In genomic region chr1:39205102-39205780, GRCh38 we compare ENCODE assay signal across 1 cellular context.
A peak's percentile ranks its signal among the peaks of the same experiment; 100 is the strongest.
TF ChIP-seq lines count a peak whose summit lies in the region.

No MANE protein-coding gene starts in this region.

TF ChIP-seq in K562, 482 proteins besides CTCF, POLR2A, EP300 and RAD21 (continued from another document and continues in another):
- TF ChIP-seq KDM4B (IDR thresholded peaks at IDR 0.05; ENCODE audit: borderline replicate concordance in 2 of 2, low read depth in 1 of 2) (peak in 1 of 2 experiments; percentile 69; a peak in 1 of 4 replicates), CREM (IDR thresholded peaks at IDR 0.05; ENCODE audit: low read depth) (no peak), CEBPZ (IDR thresholded peaks at IDR 0.05; ENCODE audit: borderline replicate concordance, low read depth, low read length) (no peak), ELF1 (tag; IDR thresholded peaks at IDR 0.05) (no peak), ATF6 (CRISPR knock-in tag; IDR thresholded peaks at IDR 0.05) (no peak), VEZF1 (CRISPR knock-in tag; IDR thresholded peaks at IDR 0.05) (0 out of 2 replicates have a peak, but pooled peaks have one; percentile 30), POLR2AphosphoS5 (IDR thresholded peaks at IDR 0.05; ENCODE audit: control insufficient read depth, insufficient read depth, low read depth, low read length) (0 out of 2 replicates have a peak, but pooled peaks have one; percentile 34), ZBED1 (IDR thresholded peaks at IDR 0.05) (no peak), ZNF766 (CRISPR knock-in tag; conservative IDR thresholded peaks at IDR 0.05) (peak; percentile 76; the same call in 1 of the 2 replicates), ZNF146 (CRISPR knock-in tag; IDR thresholded peaks at IDR 0.05; ENCODE audit: unreplicated experiment) (no peak), ZNF124 (CRISPR knock-in tag; IDR thresholded peaks at IDR 0.05) (no peak), YBX1 (IDR thresholded peaks at IDR 0.05) (no peak), ZNF655 (CRISPR knock-in tag; IDR thresholded peaks at IDR 0.05) (no peak), SETDB1 (IDR thresholded peaks at IDR 0.05; ENCODE audit: low read length) (no peak), DNMT1 (IDR thresholded peaks at IDR 0.05) (0 out of 2 replicates have a peak, but pooled peaks have one; percentile 9), YY1 (IDR thresholded peaks at IDR 0.05; ENCODE audit: borderline replicate concordance in 1 of 3, control insufficient read depth in 1 of 3, extremely low read depth in 1 of 3, insufficient read depth in 3 of 3, insufficient read length in 1 of 3, insufficient replicate concordance in 2 of 3, low read depth in 1 of 3, low read length in 2 of 3) (no peak), ZNF512 (tag; IDR thresholded peaks at IDR 0.05) (no peak), BRD9 (IDR thresholded peaks at IDR 0.05; ENCODE audit: low read depth, partially characterized antibody) (peak; percentile 39), HINFP (tag; conservative IDR thresholded peaks at IDR 0.05; ENCODE audit: low read depth) (no peak), ZNF586 (CRISPR knock-in tag; conservative IDR thresholded peaks at IDR 0.05) (no peak), NCOA6 (IDR thresholded peaks at IDR 0.05) (no peak), ZNF717 (CRISPR knock-in tag; IDR thresholded peaks at IDR 0.05) (no peak), TARDBP (IDR thresholded peaks at IDR 0.05) (no peak), MAX (CRISPR knock-in tag; IDR thresholded peaks at IDR 0.05) (no peak), SMARCE1 (IDR thresholded peaks at IDR 0.05) (peak; percentile 9; the same call in 1 of the 2 replicates), ZNF143 (CRISPR knock-in tag; IDR thresholded peaks at IDR 0.05) (no peak), HMG20A (CRISPR knock-in tag; conservative IDR thresholded peaks at IDR 0.05) (no peak), ZNF277 (CRISPR knock-in tag; IDR thresholded peaks at IDR 0.05; ENCODE audit: borderline replicate concordance) (no peak), ADNP (tag; IDR thresholded peaks at IDR 0.05) (no peak), MLLT1 (IDR thresholded peaks at IDR 0.05) (0 out of 4 replicates have a peak, but pooled peaks of 1 of the 2 experiments have one; percentile 27), CHCHD3 (CRISPR knock-in tag; IDR thresholded peaks at IDR 0.05) (no peak), ZBTB12 (CRISPR knock-in tag; IDR thresholded peaks at IDR 0.05) (no peak), HDAC6 (IDR thresholded peaks at IDR 0.05; ENCODE audit: low read depth, low read length) (no peak), ARID4B (CRISPR knock-in tag; IDR thresholded peaks at IDR 0.05) (no peak), MAFF (IDR thresholded peaks at IDR 0.05; ENCODE audit: low read length) (peak; percentile 34), RBFOX2 (IDR thresholded peaks at IDR 0.05; ENCODE audit: low read depth, low read length) (no peak), E2F4 (CRISPR knock-in tag; IDR thresholded peaks at IDR 0.05; ENCODE audit: low read depth) (no peak)
